In the genomic region with DNA sequence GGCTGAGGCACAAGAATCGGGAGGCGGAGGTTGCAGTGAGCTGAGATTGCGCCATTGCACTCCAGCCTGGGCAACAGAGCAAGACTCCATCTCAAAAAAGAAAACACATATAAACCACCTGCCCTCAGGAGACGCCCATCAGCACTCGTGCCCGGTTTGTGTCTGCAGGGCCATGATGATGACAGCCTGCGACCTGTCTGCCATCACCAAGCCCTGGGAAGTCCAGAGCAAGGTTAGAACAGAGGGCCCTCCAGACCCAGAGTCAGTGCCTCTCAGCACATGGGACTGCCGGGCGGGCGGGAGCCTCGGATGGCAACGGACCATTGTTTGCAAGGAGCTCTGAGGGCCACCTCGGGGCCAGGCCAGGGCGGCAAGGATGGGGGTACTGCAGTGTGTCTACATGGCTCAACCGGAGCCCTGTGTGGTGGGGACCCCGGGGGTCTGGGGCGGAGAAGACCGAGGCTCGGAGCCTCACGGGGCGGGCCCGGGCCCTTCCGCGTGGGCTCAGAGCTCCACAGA, we compare ENCODE assay signal across 10 cellular contexts. TPM values are rescaled to one million over a fixed set of nuclear protein-coding genes. Genes with fewer than 3 reads are reported as not detected.
DNase-seq lines count a peak whose midpoint lies in the region; ATAC-seq and TF ChIP-seq lines count a peak whose summit lies in the region.
"Had no signal": no experiment of that assay in that cellular context is flagged by ENCODE, and none has a peak within 500 bp of the region (broad histone marks: within the 10 kb centered on the region; RNA-seq: fewer than 3 reads in every experiment).

No MANE protein-coding gene starts in this region.

- H2AK5ac ChIP-seq in neuronal stem cell (ENCODE audit: low read depth, low read length): peak overlapping the region; percentile 25

- CTCF ChIA-PET in CD8-positive, alpha-beta memory T cell (lab: Charles Lee): interaction anchor here (0.8 to 3.4 kb wide), 2 partner anchors 9 to 11 kb away, joined by 3 to 19 read pairs; a partner anchor contains a TSS

- no peak overlapping the region for H3K23ac ChIP-seq in neuronal stem cell (ENCODE audit: low read depth, low read length, poor library complexity)

- no peak overlapping the region for H4K8ac ChIP-seq in neuronal stem cell (ENCODE audit: low read depth, low read length)

- H3K9ac ChIP-seq in NT2/D1 (ENCODE audit: insufficient read length, low read depth) (peak overlapping the region; percentile 23), neuronal stem cell (ENCODE audit: low read depth, low read length, poor library complexity) (no peak overlapping the region)

- no peak overlapping the region for H3K14ac ChIP-seq in neuronal stem cell (ENCODE audit: low read length)

- peak in 1 of 5 donors; percentile 45 for DNase-seq in CD8-positive, alpha-beta memory T cell
- DNase-seq in NT2/D1 (ENCODE audit: low read depth, low spot score) (no peak), dorsolateral prefrontal cortex (peak in 1 of 10 donors; percentile 38), neuronal stem cell (ENCODE audit: low spot score) (no peak), RKO (ENCODE audit: low spot score) (no peak), DMS114 treated with DMSO at 0.1 percent for 48 hours (lab: John Stamatoyannopoulos, UW; ENCODE audit: unreplicated experiment) (no peak)
- DNase-seq: DMS79, NCI-H2081, PC-9 had no signal

- intact Hi-C loops in dorsolateral prefrontal cortex (cut with DNase I): no loop called here

- no CpG with 5 or more reads among the region's 24 CpGs for WGBS in neuronal stem cell (ENCODE audit: extremely low coverage in 2 of 2, insufficient read length in 2 of 2, insufficient replicate concordance in 1 of 2), 2 donors

- no peak for TF ChIP-seq CTCF in dorsolateral prefrontal cortex (IDR thresholded peaks at IDR 0.05 in 54 of 56, conservative IDR thresholded peaks at IDR 0.05 in 2 of 56; ENCODE audit: low read depth in 1 of 56, partially characterized antibody in 56 of 56)

- peak overlapping the region; percentile 66 for H3K4ac ChIP-seq in neuronal stem cell (ENCODE audit: low read length)

- peaks cover 0 to 2% (median 0%) of the 10 kb centered on the region in 3 donors for H3K36me3 Mint-ChIP-seq in CD8-positive, alpha-beta memory T cell

- no peak overlapping the region for H3K4me2 ChIP-seq in neuronal stem cell (ENCODE audit: insufficient read depth, low read length, poor library complexity, severe bottlenecking)
- H3K4me2 ChIP-seq: PC-9 had no signal

- peaks cover 11% of the 10 kb centered on the region for H3K4me1 ChIP-seq in CD8-positive, alpha-beta memory T cell (ENCODE audit: insufficient read depth, low read length)
- H3K4me1 ChIP-seq in NT2/D1 (ENCODE audit: insufficient read depth, insufficient read length) (peaks cover 13% of the 10 kb centered on the region), neuronal stem cell (ENCODE audit: control insufficient read depth in 2 of 2, insufficient read depth in 1 of 2, low read depth in 1 of 2, low read length in 2 of 2) (peaks cover 0 to 6% of the 10 kb centered on the region in 2 donors)

- POLR2A ChIA-PET in CD8-positive, alpha-beta memory T cell (lab: Charles Lee): interaction anchor here (0.8 to 1.9 kb wide), 3 partner anchors 9 to 540 kb away, joined by 4 to 21 read pairs (median 4); a partner anchor contains a TSS

- no peak for ATAC-seq in GM19023 (IDR thresholded peaks at IDR 0.05; ENCODE audit: unreplicated experiment)

- H3K18ac ChIP-seq in neuronal stem cell (ENCODE audit: low read length): no peak overlapping the region

- H2BK12ac ChIP-seq in neuronal stem cell (ENCODE audit: low read length): peak overlapping the region; percentile 6

- H3K79me1 ChIP-seq in neuronal stem cell (ENCODE audit: low read depth, low read length): peaks cover 2% of the 10 kb centered on the region

- H3K27ac Mint-ChIP-seq in CD8-positive, alpha-beta memory T cell: peak overlapping the region in 7 of 8 donors; percentile 32 to 93 (median 78)

- H3K27me3 ChIP-seq in CD8-positive, alpha-beta memory T cell (ENCODE audit: insufficient read depth, low read length, poor library complexity, severe bottlenecking): no peaks in the 10 kb centered on the region
- H3K27me3 ChIP-seq in NT2/D1 (ENCODE audit: insufficient read depth, insufficient read length) (no peaks in the 10 kb centered on the region), dorsolateral prefrontal cortex (no peaks in the 10 kb centered on the region), neuronal stem cell (ENCODE audit: control insufficient read depth in 3 of 3, insufficient read depth in 3 of 3, low read depth in 1 of 3, low read length in 3 of 3) (peaks cover 0 to 19% (median 0%) of the 10 kb centered on the region in 3 experiments)

- H2AFZ ChIP-seq in neuronal stem cell (ENCODE audit: low read length): no peak overlapping the region
- H2AFZ ChIP-seq: PC-9 had no signal

- H3K9me3 ChIP-seq in CD8-positive, alpha-beta memory T cell (ENCODE audit: low read length): no peaks in the 10 kb centered on the region
- no peaks in the 10 kb centered on the region for H3K9me3 ChIP-seq in NT2/D1 (ENCODE audit: insufficient read depth, low read length)
- peaks cover 0 to 3% of the 10 kb centered on the region in 2 donors for H3K9me3 ChIP-seq in neuronal stem cell (replicated peaks in 1 of 2; ENCODE audit: control insufficient read depth in 2 of 2, insufficient read depth in 1 of 2, low read depth in 1 of 2, low read length in 2 of 2)

- H2BK120ac ChIP-seq in neuronal stem cell (ENCODE audit: low read depth, low read length): no peak overlapping the region

- H2BK15ac ChIP-seq in neuronal stem cell (ENCODE audit: low read length): no peak overlapping the region

- H3K27me3 Mint-ChIP-seq in CD8-positive, alpha-beta memory T cell: peaks cover 0 to 2% of the 10 kb centered on the region in 2 donors

- no peak overlapping the region for H3K27ac ChIP-seq in CD8-positive, alpha-beta memory T cell (ENCODE audit: low read depth, low read length)
- H3K27ac ChIP-seq in dorsolateral prefrontal cortex: peak overlapping the region in 49 of 59 donors; percentile 8 to 93 (median 78)
- H3K27ac ChIP-seq in neuronal stem cell (replicated peaks; ENCODE audit: low read length): no peak overlapping the region
- H3K27ac ChIP-seq: PC-9 had no signal

- peak overlapping the region; percentile 78 to 90 (median 85) for H3K4me3 Mint-ChIP-seq in CD8-positive, alpha-beta memory T cell

- H3K4me3 ChIP-seq in CD8-positive, alpha-beta memory T cell (ENCODE audit: low read length): no peak overlapping the region
- H3K4me3 ChIP-seq in NT2/D1 (ENCODE audit: insufficient read length, low read depth) (no peak overlapping the region), dorsolateral prefrontal cortex (peak overlapping the region in 15 of 59 donors; percentile 59 to 80 (median 73)), neuronal stem cell (ENCODE audit: low read length in 2 of 2) (no peak overlapping the region)
- H3K4me3 ChIP-seq: PC-9 had no signal

- no peak overlapping the region for H2BK5ac ChIP-seq in neuronal stem cell (ENCODE audit: low read length)

- peaks cover 8 to 23% (median 9%) of the 10 kb centered on the region in 3 donors for H3K4me1 Mint-ChIP-seq in CD8-positive, alpha-beta memory T cell

- no peaks in the 10 kb centered on the region for H3K9me3 Mint-ChIP-seq in CD8-positive, alpha-beta memory T cell

- no peak overlapping the region for H4K91ac ChIP-seq in neuronal stem cell (ENCODE audit: low read depth, low read length, poor library complexity)

- no peaks in the 10 kb centered on the region for H3K36me3 ChIP-seq in CD8-positive, alpha-beta memory T cell (ENCODE audit: insufficient read depth, low read length)
- H3K36me3 ChIP-seq in NT2/D1 (ENCODE audit: insufficient read depth, insufficient read length, low read length) (peaks cover 19% of the 10 kb centered on the region), neuronal stem cell (replicated peaks in 1 of 2; ENCODE audit: control insufficient read depth in 2 of 2, insufficient read depth in 2 of 2, low read length in 2 of 2) (peaks cover 0 to 3% of the 10 kb centered on the region in 2 donors)

RNA-seq across cellular contexts. Expression of a gene that starts 9.3 kb away (rescaled TPM):
- 100 to 1,000 TPM; 284 to 291 TPM for total RNA-seq in CD8-positive, alpha-beta memory T cell
- 441 TPM for polyA plus RNA-seq in CD8-positive, alpha-beta memory T cell
- total RNA-seq in dorsolateral prefrontal cortex: 100 to 1,000 TPM; 167 to 373 (median 261) TPM
- 966 TPM for polyA plus RNA-seq in neuronal stem cell (2013, experiment 1 of 2)
- polyA plus RNA-seq in neuronal stem cell (2013, experiment 2 of 2): 911 TPM

RNA-seq across cellular contexts. Expression of a gene that starts 9.6 kb away (rescaled TPM):
- 10 to 100 TPM; 17.1 to 19.5 TPM for total RNA-seq in CD8-positive, alpha-beta memory T cell
- 5.2 TPM for polyA plus RNA-seq in CD8-positive, alpha-beta memory T cell
- 10 to 100 TPM in 92 of 120 experiments, 1 to 10 TPM in 28; 5.0 to 32.6 (median 13.8) TPM for total RNA-seq in dorsolateral prefrontal cortex
- polyA plus RNA-seq in neuronal stem cell (2013, experiment 1 of 2): 4.1 TPM
- polyA plus RNA-seq in neuronal stem cell (2013, experiment 2 of 2): 3.9 TPM

RNA-seq across cellular contexts. Expression of a gene that starts 24.2 kb away (rescaled TPM):
- total RNA-seq in CD8-positive, alpha-beta memory T cell: 1 to 10 TPM in 1 of 2 experiments, under 1 TPM in 1; 0.80 to 1.1 TPM
- polyA plus RNA-seq in CD8-positive, alpha-beta memory T cell: 0.52 TPM
- total RNA-seq in dorsolateral prefrontal cortex: 10 to 100 TPM in 10 of 120 experiments, 1 to 10 TPM in 110; 2.7 to 12.4 (median 5.8) TPM
- 0.81 TPM for polyA plus RNA-seq in neuronal stem cell (2013, experiment 1 of 2)
- polyA plus RNA-seq in neuronal stem cell (2013, experiment 2 of 2): 0.57 TPM

RNA-seq across cellular contexts. Expression of a gene that starts 39.4 kb away (rescaled TPM):
- 10 to 100 TPM in 1 of 2 experiments, 1 to 10 TPM in 1; 9.3 to 10.1 TPM for total RNA-seq in CD8-positive, alpha-beta memory T cell
- polyA plus RNA-seq in CD8-positive, alpha-beta memory T cell: 21.5 TPM
- total RNA-seq in dorsolateral prefrontal cortex: 10 to 100 TPM in 116 of 120 experiments, 1 to 10 TPM in 4; 6.4 to 96.3 (median 26.0) TPM
- 9.5 TPM for polyA plus RNA-seq in neuronal stem cell (2013, experiment 1 of 2)
- polyA plus RNA-seq in neuronal stem cell (2013, experiment 2 of 2): 9.3 TPM

RNA-seq across cellular contexts. Expression of a gene that starts 40.9 kb away (rescaled TPM):
- 10 to 100 TPM; 24.7 to 26.1 TPM for total RNA-seq in CD8-positive, alpha-beta memory T cell
- 4.8 TPM for polyA plus RNA-seq in CD8-positive, alpha-beta memory T cell
- total RNA-seq in dorsolateral prefrontal cortex: 10 to 100 TPM; 32.0 to 54.7 (median 45.0) TPM
- 40.8 TPM for polyA plus RNA-seq in neuronal stem cell (2013, experiment 1 of 2)
- 42.5 TPM for polyA plus RNA-seq in neuronal stem cell (2013, experiment 2 of 2)

Comparison
In these comparisons a context has a peak if more than half of its experiments do, and no peak if none do; other contexts are left out.
1. H3K27ac ChIP-seq: peak in dorsolateral prefrontal cortex (49 of 59); none in CD8-positive, alpha-beta memory T cell (single experiment) and neuronal stem cell (single experiment).